Comparison of ENCODE assay signal across 20 cellular contexts in genomic region chr3:113002033-113002432, GRCh38. TPM values are rescaled to one million over a fixed set of nuclear protein-coding genes. Genes with fewer than 3 reads are reported as not detected.
DNase-seq lines count a peak whose midpoint lies in the region; ATAC-seq, FAIRE-seq and TF ChIP-seq lines count a peak whose summit lies in the region.
"Had no signal": no experiment of that assay in that cellular context is flagged by ENCODE, and none has a peak within 500 bp of the region (broad histone marks: within the 10 kb centered on the region; RNA-seq: fewer than 3 reads in every experiment).

No MANE protein-coding gene starts in this region.

- H4K8ac ChIP-seq in IMR-90 (ENCODE audit: low read depth in 2 of 2, low read length in 2 of 2) = no peak overlapping the region

- no peak overlapping the region for H3K27ac ChIP-seq in IMR-90 (ENCODE audit: insufficient read depth, low read length)
- no peak overlapping the region for H3K27ac ChIP-seq in GM12878 (ENCODE audit: control insufficient read depth, insufficient read depth)
- H3K27ac ChIP-seq: esophagus muscularis mucosa had no signal

- H3K36me3 ChIP-seq in IMR-90 (ENCODE audit: control insufficient read depth, insufficient read depth, low read length) (peaks cover 30% of the 10 kb centered on the region), GM12878 (ENCODE audit: control insufficient read depth in 2 of 2, insufficient read depth in 2 of 2, low read length in 1 of 2) (peaks cover 2 to 26% of the 10 kb centered on the region in 2 experiments; a peak in 3 of 4 replicates)

- H3K9me3 Mint-ChIP-seq in activated T-cell treated with anti-CD3 and anti-CD28 coated beads, Interleukin-2, amount 50 U/mL, for 24 hours = no peaks in the 10 kb centered on the region
- H3K9me3 Mint-ChIP-seq in natural killer cell treated with Interleukin-12 subunit alpha and Interleukin-12 subunit beta and Interleukin-15 and Interleukin-18, amount 100 ng/mL, for 72 hours = no peaks in the 10 kb centered on the region
- H3K9me3 Mint-ChIP-seq: stimulated activated memory B cell treated with anti-CD40 and anti-IgM and Interleukin-4, amounts not matched to agents 10 μg/mL and 1 μg/mL and 100 μg/mL, for 72 hours had no signal

- dilution Hi-C loops in IMR-90 (cut with HindIII; ENCODE audit: low sequenced_read_pairs, unreplicated experiment) = no loop called here

- peaks cover 12 to 19% of the 10 kb centered on the region in 2 experiments; a peak in 2 of 4 replicates for H3K79me1 ChIP-seq in IMR-90 (ENCODE audit: low read depth in 1 of 2, low read length in 2 of 2)

- ATAC-seq in IMR-90 (ENCODE audit: low read depth) = peak; percentile 21
- ATAC-seq in GM12878 = peak; percentile 23; the same call in 2 of the 3 replicates
- ATAC-seq in natural killer cell treated with Interleukin-12 subunit alpha and Interleukin-12 subunit beta and Interleukin-15 and Interleukin-18, amount 100 ng/mL, for 72 hours = no peak
- no peak for ATAC-seq in HG03521 (IDR thresholded peaks at IDR 0.05; ENCODE audit: unreplicated experiment)
- ATAC-seq: stimulated activated memory B cell treated with anti-CD40 and anti-IgM and Interleukin-4, amounts not matched to agents 10 μg/mL and 1 μg/mL and 100 μg/mL, for 72 hours had no signal

- TF ChIP-seq RAD21 in IMR-90 (IDR thresholded peaks at IDR 0.05; ENCODE audit: low read length) = no peak
- no peak for TF ChIP-seq RAD21 in GM12878 (IDR thresholded peaks at IDR 0.05; ENCODE audit: insufficient read depth, low read depth, low read length)

- H3K4me3 Mint-ChIP-seq in activated T-cell treated with anti-CD3 and anti-CD28 coated beads, Interleukin-2, amount 50 U/mL, for 24 hours = no peak overlapping the region
- H3K4me3 Mint-ChIP-seq in natural killer cell treated with Interleukin-12 subunit alpha and Interleukin-12 subunit beta and Interleukin-15 and Interleukin-18, amount 100 ng/mL, for 72 hours = peak overlapping the region; percentile 17
- H3K4me3 Mint-ChIP-seq: stimulated activated memory B cell treated with anti-CD40 and anti-IgM and Interleukin-4, amounts not matched to agents 10 μg/mL and 1 μg/mL and 100 μg/mL, for 72 hours had no signal

- H2AK5ac ChIP-seq in IMR-90 (ENCODE audit: low read depth, low read length) = no peak overlapping the region

- H3K9me3 ChIP-seq in IMR-90 (ENCODE audit: control insufficient read depth, insufficient read depth, low read length) (no peaks in the 10 kb centered on the region), GM12878 (replicated peaks; ENCODE audit: control insufficient read depth, insufficient read depth, low read length) (no peaks in the 10 kb centered on the region)
- H3K9me3 ChIP-seq: esophagus muscularis mucosa had no signal

- no TSS peak for BruUV-seq in IMR-90 (replicated peaks; lab: Mats Ljungman, UMichigan)
- no TSS peak for BruUV-seq in GM12878 (replicated peaks; lab: Mats Ljungman, UMichigan)

- POLR2A ChIA-PET in IMR-90 (lab: Charles Lee; ENCODE audit: unreplicated experiment) = no interaction called here
- POLR2A ChIA-PET in GM12878 (lab: Charles Lee) = interaction anchor here (1.2 to 2.2 kb wide), 2 partner anchors 10 to 514 kb away, joined by 3 to 14 read pairs; partner anchors contain the start of gene GTPBP8

- H3K79me2 ChIP-seq in GM12878 (ENCODE audit: control insufficient read depth, insufficient read depth, low read length) = no peaks in the 10 kb centered on the region; the same call in 1 of the 2 replicates

- in situ Hi-C loops in IMR-90 (cut with MboI; ENCODE audit: low sequenced_read_pairs) (no loop called here), GM12878 (cut with MboI) (no loop called here)

- H3K36me3 Mint-ChIP-seq in activated T-cell treated with anti-CD3 and anti-CD28 coated beads, Interleukin-2, amount 50 U/mL, for 24 hours (ENCODE audit: low read depth) = peaks cover 98% of the 10 kb centered on the region
- peaks cover 29% of the 10 kb centered on the region for H3K36me3 Mint-ChIP-seq in natural killer cell treated with Interleukin-12 subunit alpha and Interleukin-12 subunit beta and Interleukin-15 and Interleukin-18, amount 100 ng/mL, for 72 hours

- SMC1A ChIA-PET in GM12878 (lab: Charles Lee; ENCODE audit: uncharacterized antibody, unreplicated experiment) = interaction anchor here (1.2 to 4.2 kb wide), 6 partner anchors 8 to 267 kb away, joined by 3 to 23 read pairs (median 9); partner anchors contain the start of gene GTPBP8

- no peaks in the 10 kb centered on the region for H4K20me1 ChIP-seq in IMR-90 (ENCODE audit: insufficient read depth, low read length)
- no peaks in the 10 kb centered on the region for H4K20me1 ChIP-seq in GM12878 (ENCODE audit: control insufficient read depth, insufficient read depth)

- no peak overlapping the region for H3K18ac ChIP-seq in IMR-90 (ENCODE audit: low read depth, low read length)

- TF ChIP-seq POLR2A in IMR-90 (IDR thresholded peaks at IDR 0.05; ENCODE audit: low read depth, low read length) (no peak), GM12878 (IDR thresholded peaks at IDR 0.05; ENCODE audit: low read depth, low read length) (no peak)

- H3K4me3 ChIP-seq in IMR-90 (ENCODE audit: insufficient read depth, low read depth, low read length) = no peak overlapping the region
- H3K4me3 ChIP-seq in GM12878 = no peak overlapping the region
- H3K4me3 ChIP-seq: esophagus muscularis mucosa had no signal

- no peak for TF ChIP-seq EP300 in GM12878 (IDR thresholded peaks at IDR 0.05; ENCODE audit: borderline replicate concordance in 1 of 2, control insufficient read depth in 1 of 2, low read depth in 2 of 2, low read length in 2 of 2)

- TF ChIP-seq CTCF in IMR-90 (conservative IDR thresholded peaks at IDR 0.05; ENCODE audit: low read depth, low read length) (no peak), GM12878 (IDR thresholded peaks at IDR 0.05 in 2 of 3, conservative IDR thresholded peaks at IDR 0.05 in 1 of 3; ENCODE audit: control insufficient read depth in 2 of 3, extremely low read depth in 1 of 3, insufficient read depth in 1 of 3, low read depth in 3 of 3, low read length in 3 of 3) (no peak)

- H3K9ac ChIP-seq in IMR-90 (ENCODE audit: low read depth, low read length) (no peak overlapping the region), GM12878 (ENCODE audit: control insufficient read depth, insufficient read depth, low read length) (no peak overlapping the region)

- peaks cover 80% of the 10 kb centered on the region for H3K4me1 Mint-ChIP-seq in activated T-cell treated with anti-CD3 and anti-CD28 coated beads, Interleukin-2, amount 50 U/mL, for 24 hours (ENCODE audit: low read depth)
- peaks cover 30 to 42% of the 10 kb centered on the region in 2 donors for H3K4me1 Mint-ChIP-seq in natural killer cell treated with Interleukin-12 subunit alpha and Interleukin-12 subunit beta and Interleukin-15 and Interleukin-18, amount 100 ng/mL, for 72 hours (ENCODE audit: low read depth in 2 of 2)

- H3K9me1 ChIP-seq in IMR-90 (ENCODE audit: insufficient read depth, low read length) = 0 out of 2 replicates have a peak, but pooled peaks cover 4% of the 10 kb centered on the region

- H2BK15ac ChIP-seq in IMR-90 (ENCODE audit: low read depth, low read length) = no peak overlapping the region

- H3K4me2 ChIP-seq in IMR-90 (ENCODE audit: low read depth, low read length) (no peak overlapping the region), GM12878 (ENCODE audit: control insufficient read depth, insufficient read depth) (no peak overlapping the region)

- CTCF ChIA-PET in IMR-90 (lab: Yijun Ruan, JAX) = interaction anchor here (0.6 kb wide), 1 partner anchor 788 kb away, joined by 6 read pairs; no protein-coding TSS in a partner anchor
- CTCF ChIA-PET in GM12878 (lab: Yijun Ruan, JAX) = interaction anchor here (0.8 to 2.2 kb wide), 9 partner anchors 7 to 286 kb away, joined by 3 to 9 read pairs (median 5); partner anchors contain the start of gene GTPBP8

- intact Hi-C loops in IMR-90 (cut with micrococcal nuclease) (no loop called here), GM12878 (cut with micrococcal nuclease; ENCODE audit: unreplicated experiment) (no loop called here)

- no peak overlapping the region for H3K4ac ChIP-seq in IMR-90 (ENCODE audit: low read depth, low read length)

- H3K27me3 ChIP-seq in IMR-90 (ENCODE audit: control insufficient read depth, insufficient read depth, low read length) (no peaks in the 10 kb centered on the region), GM12878 (replicated peaks in 1 of 2; ENCODE audit: control insufficient read depth in 2 of 2, insufficient read depth in 2 of 2, low read length in 1 of 2) (no peaks in the 10 kb centered on the region)

- no peak overlapping the region for H3K56ac ChIP-seq in IMR-90 (ENCODE audit: extremely low read depth, insufficient read depth, low read length)

- no peak overlapping the region for H3K14ac ChIP-seq in IMR-90 (replicated peaks; ENCODE audit: low read depth, low read length)

- RAD21 ChIA-PET in GM12878 (lab: Charles Lee; ENCODE audit: unreplicated experiment) = interaction anchor here (0.8 to 1.3 kb wide), 5 partner anchors 9 to 267 kb away, joined by 3 to 5 read pairs (median 3); no protein-coding TSS in a partner anchor

- H2BK120ac ChIP-seq in IMR-90 (ENCODE audit: low read depth, low read length) = no peak overlapping the region

- H4K91ac ChIP-seq in IMR-90 (ENCODE audit: insufficient read depth, low read depth, low read length) = no peak overlapping the region

- no peak for FAIRE-seq in GM12878 (lab: Jason Lieb, UNC)
- FAIRE-seq: HepG2 had no signal

- no peak overlapping the region for H3K23ac ChIP-seq in IMR-90 (ENCODE audit: low read depth, low read length)

- peak overlapping the region; percentile 85 for H3K27ac Mint-ChIP-seq in activated T-cell treated with anti-CD3 and anti-CD28 coated beads, Interleukin-2, amount 50 U/mL, for 24 hours
- H3K27ac Mint-ChIP-seq in natural killer cell treated with Interleukin-12 subunit alpha and Interleukin-12 subunit beta and Interleukin-15 and Interleukin-18, amount 100 ng/mL, for 72 hours = peak overlapping the region; percentile 84 to 86

- no peak overlapping the region for H4K5ac ChIP-seq in IMR-90 (ENCODE audit: low read depth, low read length)

- no peaks in the 10 kb centered on the region for H3K27me3 Mint-ChIP-seq in activated T-cell treated with anti-CD3 and anti-CD28 coated beads, Interleukin-2, amount 50 U/mL, for 24 hours
- H3K27me3 Mint-ChIP-seq in natural killer cell treated with Interleukin-12 subunit alpha and Interleukin-12 subunit beta and Interleukin-15 and Interleukin-18, amount 100 ng/mL, for 72 hours = no peaks in the 10 kb centered on the region
- H3K27me3 Mint-ChIP-seq: stimulated activated memory B cell treated with anti-CD40 and anti-IgM and Interleukin-4, amounts not matched to agents 10 μg/mL and 1 μg/mL and 100 μg/mL, for 72 hours had no signal

- no peak for DNase-seq in activated T-cell treated with anti-CD3 and anti-CD28 coated beads, Interleukin-2, amount 50 U/mL, for 24 hours
- no peak for DNase-seq in activated T-cell treated with anti-CD3 and anti-CD28 coated beads, Interleukin-2, amount 50 U/mL, for 1 hour
- DNase-seq in IMR-90 = no peak
- no peak for DNase-seq in GM12878 (ENCODE audit: low read depth, low spot score)
- no peak for DNase-seq in natural killer cell treated with Interleukin-12 subunit alpha and Interleukin-12 subunit beta and Interleukin-15 and Interleukin-18, amount 100 ng/mL, for 72 hours (ENCODE audit: low spot score)
- DNase-seq in SIG-M5 treated with dmso at 0.1 percent for 504 hours (lab: John Stamatoyannopoulos, UW; ENCODE audit: unreplicated experiment) = no peak
- no peak for DNase-seq in medulla oblongata (ENCODE audit: extremely low spot score)
- DNase-seq: ACHN; amygdala; C1 segment of cervical spinal cord; central memory CD4-positive, alpha-beta T cell; GDM1; kidney glomerular epithelial cell; NCI-H1105 treated with DMSO at 0.1 percent for 48 hours; NCI-H2107; NCI-H510A treated with DMSO at 0.1 percent for 48 hours had no signal

- H3K4me1 ChIP-seq in IMR-90 (ENCODE audit: control insufficient read depth, insufficient read depth, low read length) (no peaks in the 10 kb centered on the region; the same call in 1 of the 2 replicates), GM12878 (ENCODE audit: control insufficient read depth, insufficient read depth, low read length) (0 out of 2 replicates have a peak, but pooled peaks cover 3% of the 10 kb centered on the region)

- no peak overlapping the region for H2AK9ac ChIP-seq in IMR-90 (replicated peaks; ENCODE audit: low read depth, low read length, poor library complexity)

- no peak overlapping the region for H2BK5ac ChIP-seq in IMR-90 (ENCODE audit: low read depth, low read length, poor library complexity, severe bottlenecking)

- H2AFZ ChIP-seq in IMR-90 (replicated peaks; ENCODE audit: low read length, poor library complexity) = no peak overlapping the region
- no peak overlapping the region for H2AFZ ChIP-seq in GM12878 (ENCODE audit: control insufficient read depth, low read depth, low read length)

- H2BK20ac ChIP-seq in IMR-90 (ENCODE audit: low read depth, low read length) = no peak overlapping the region

RNA-seq across cellular contexts. Expression of gene GTPBP8, which starts 11.2 kb away (rescaled TPM):
- total RNA-seq in IMR-90 (2012; rRNA removed) (15.4 and 19.4 TPM in 2 replicates), GM12878 (2014; rRNA removed) (16.8 and 25.6 TPM in 2 replicates), GM12878 (2014; rRNA removed; fragmentation: Illumina TruSeq; extraction: Trizol) (12.7 and 13.6 TPM in 2 replicates), GM12878 (2021) (10.8 and 14.0 TPM in 2 replicates)
- polyA plus RNA-seq in IMR-90 (2012; rRNA removed) (23.9 and 29.9 TPM in 2 replicates), GM12878 (2011; rRNA removed) (15.3 and 22.6 TPM in 2 replicates), GM12878 (2014; fragmentation: Illumina TruSeq; extraction: Trizol) (10.3 and 11.9 TPM in 2 replicates), GM12878 (2014; fragmentation: Nextera tagmentation; extraction: Ambion mirVana) (10 to 100 TPM; 18.8 to 29.0 TPM), GM12878 (2014; rRNA removed) (15.3 and 20.3 TPM in 2 replicates), GM12878 (2016; fragmentation: Nextera tagmentation; extraction: Ambion mirVana) (10 to 100 TPM; 13.6 to 19.0 TPM)
- polyA plus RNA-seq in IMR-90 (2012; cell fraction: cytosol; rRNA removed) = 8.8 and 10.1 TPM in 2 replicates
- polyA plus RNA-seq in IMR-90 (2012; cell fraction: nucleus; rRNA removed; ENCODE audit: low replicate concordance) = 8.5 and 10.4 TPM in 2 replicates
- 14.4 and 17.4 TPM in 2 replicates for total RNA-seq in GM12878 (2013; cell fraction: nucleolus; rRNA removed)
- polyA plus RNA-seq in GM12878 (2011; ENCODE audit: low read depth) = 6.0 TPM
- 23.9 and 32.5 TPM in 2 replicates for polyA plus RNA-seq in GM12878 (2011; cell fraction: cytosol; rRNA removed)
- polyA plus RNA-seq in GM12878 (2011; cell fraction: nucleus; rRNA removed) = 12.3 and 19.7 TPM in 2 replicates
- polyA plus RNA-seq in GM12878 (2012) = 11.9 and 12.3 TPM in 2 replicates
- polyA minus RNA-seq in GM12878 (2011; rRNA and poly(A)+ RNA removed) = 6.5 and 16.8 TPM in 2 replicates
- polyA minus RNA-seq in GM12878 (2011; cell fraction: cytosol; rRNA and poly(A)+ RNA removed) = 6.8 and 8.3 TPM in 2 replicates
- 10.2 and 23.1 TPM in 2 replicates for polyA minus RNA-seq in GM12878 (2011; cell fraction: nucleus; rRNA and poly(A)+ RNA removed)
- 10 to 100 TPM; 41.5 to 43.2 TPM for total RNA-seq in natural killer cell treated with Interleukin-12 subunit alpha and Interleukin-12 subunit beta and Interleukin-15 and Interleukin-18, amount 100 ng/mL, for 72 hours

RNA-seq across cellular contexts. Expression of gene CD200R1, which starts 27.1 kb away (rescaled TPM):
- total RNA-seq in IMR-90 (2012; rRNA removed) (under 0.01 TPM in 2 replicates), GM12878 (2014; rRNA removed) (0.73 and 0.82 TPM in 2 replicates), GM12878 (2014; rRNA removed; fragmentation: Illumina TruSeq; extraction: Trizol) (0.88 and 0.98 TPM in 2 replicates), GM12878 (2021) (0.87 and 0.90 TPM in 2 replicates)
- polyA plus RNA-seq in IMR-90 (2012; rRNA removed) (0.05 TPM in 1 of 2 replicates, not detected in the other), GM12878 (2011; rRNA removed) (0.12 and 0.15 TPM in 2 replicates), GM12878 (2014; fragmentation: Illumina TruSeq; extraction: Trizol) (0.81 and 0.98 TPM in 2 replicates), GM12878 (2014; fragmentation: Nextera tagmentation; extraction: Ambion mirVana) (under 1 TPM; 0.90 to 0.93 TPM), GM12878 (2014; rRNA removed) (0.60 and 1.1 TPM in 2 replicates), GM12878 (2016; fragmentation: Nextera tagmentation; extraction: Ambion mirVana) (under 1 TPM; 0.55 to 0.59 TPM)
- not detected in 2 replicates for polyA plus RNA-seq in IMR-90 (2012; cell fraction: cytosol; rRNA removed)
- 0.07 TPM in 1 of 2 replicates, not detected in the other for polyA plus RNA-seq in IMR-90 (2012; cell fraction: nucleus; rRNA removed; ENCODE audit: low replicate concordance)
- 0.17 and 0.21 TPM in 2 replicates for total RNA-seq in GM12878 (2013; cell fraction: nucleolus; rRNA removed)
- polyA plus RNA-seq in GM12878 (2011; ENCODE audit: low read depth) = 1.4 TPM
- 0.03 and 0.07 TPM in 2 replicates for polyA plus RNA-seq in GM12878 (2011; cell fraction: cytosol; rRNA removed)
- 0.25 and 0.28 TPM in 2 replicates for polyA plus RNA-seq in GM12878 (2011; cell fraction: nucleus; rRNA removed)
- 1.8 and 3.4 TPM in 2 replicates for polyA plus RNA-seq in GM12878 (2012)
- 0.15 and 0.31 TPM in 2 replicates for polyA minus RNA-seq in GM12878 (2011; rRNA and poly(A)+ RNA removed)
- not detected in 2 replicates for polyA minus RNA-seq in GM12878 (2011; cell fraction: cytosol; rRNA and poly(A)+ RNA removed)
- polyA minus RNA-seq in GM12878 (2011; cell fraction: nucleus; rRNA and poly(A)+ RNA removed) = 0.12 TPM in 1 of 2 replicates, not detected in the other
- 1 to 10 TPM; 3.7 to 8.3 TPM for total RNA-seq in natural killer cell treated with Interleukin-12 subunit alpha and Interleukin-12 subunit beta and Interleukin-15 and Interleukin-18, amount 100 ng/mL, for 72 hours
- total RNA-seq: HepG2 had no signal

Comparison
In these comparisons a context has a peak if more than half of its experiments do, and no peak if none do; other contexts are left out.
1. ATAC-seq: peak in IMR-90 (single experiment) and GM12878 (single experiment); none in natural killer cell treated with Interleukin-12 subunit alpha and Interleukin-12 subunit beta and Interleukin-15 and Interleukin-18, amount 100 ng/mL, for 72 hours (0 of 2) and HG03521 (single experiment).